ENCODE assay signal across 10 cellular contexts in genomic region chr12:53427905-53428594, GRCh38. TPM values are rescaled to one million over a fixed set of nuclear protein-coding genes. Genes with fewer than 3 reads are reported as not detected.
A peak's percentile ranks its signal among the peaks of the same experiment; 100 is the strongest.
DNase-seq lines count a peak whose midpoint lies in the region; ATAC-seq, FAIRE-seq and TF ChIP-seq lines count a peak whose summit lies in the region.
"Had no signal": no experiment of that assay in that cellular context is flagged by ENCODE, and none has a peak within 500 bp of the region (broad histone marks: within the 10 kb centered on the region; RNA-seq: fewer than 3 reads in every experiment).

No MANE protein-coding gene starts in this region.

- in situ Hi-C loops in GM23248 (cut with MboI): no loop called here

- H3K27me3 ChIP-seq in GM23248 (replicated peaks; ENCODE audit: insufficient read depth): no peaks in the 10 kb centered on the region

- H3K9me3 ChIP-seq in GM23248 (ENCODE audit: low read depth): no peaks in the 10 kb centered on the region

- H2AFZ ChIP-seq in GM23248: no peak overlapping the region

- 54% methylated on average over 7 of the region's 7 CpGs for WGBS in GM23248 (ENCODE audit: low coverage in 1 of 2, low lambda C conversion rate in 2 of 2, missing lambda C conversion rate in 2 of 2), 2 experiments

- DNase-seq in GM23248: peak; percentile 98
- peak; percentile 95 for DNase-seq in RCC 7860 (ENCODE audit: low spot score)
- DNase-seq in epithelial cell of esophagus (ENCODE audit: low read depth): peak; percentile 99
- peak; percentile 23 to 44 (median 40) for DNase-seq in stimulated activated CD4-positive, alpha-beta T cell treated with anti-CD3 and anti-CD28 coated beads, Interleukin-12 subunit alpha, Interleukin-12 subunit beta, amount 100 ng/mL, for 48 hours (ENCODE audit: low read depth in 2 of 3, low spot score in 1 of 3)
- no peak for DNase-seq in GM20000 (ENCODE audit: low spot score)
- DNase-seq in cortex of kidney (lab: John Stamatoyannopoulos, UW): no peak
- DNase-seq: RPMI8226 had no signal

- H3K4me1 ChIP-seq in GM23248 (ENCODE audit: insufficient read depth): peaks cover 5% of the 10 kb centered on the region

- H4K20me1 ChIP-seq in GM23248 (ENCODE audit: insufficient read depth): no peaks in the 10 kb centered on the region

- peaks cover 6% of the 10 kb centered on the region for H3F3A ChIP-seq in GM23248 (ENCODE audit: insufficient read depth)

- no peak overlapping the region for H3K27ac ChIP-seq in GM23248

- H3K4me2 ChIP-seq in GM23248 (ENCODE audit: unreplicated experiment): no peak overlapping the region

- no peak for ATAC-seq in HG02870 (IDR thresholded peaks at IDR 0.05; ENCODE audit: unreplicated experiment)
- ATAC-seq in HG03045 (IDR thresholded peaks at IDR 0.05; ENCODE audit: unreplicated experiment): no peak

- no peaks in the 10 kb centered on the region for H3K36me3 ChIP-seq in GM23248 (ENCODE audit: low read depth)

- no peaks in the 10 kb centered on the region for H3K79me2 ChIP-seq in GM23248 (ENCODE audit: insufficient read depth)

- TF ChIP-seq CTCF in epithelial cell of esophagus (IDR thresholded peaks at IDR 0.05; ENCODE audit: insufficient read depth, low read depth, low read length, missing control alignments) (no peak), GM20000 (IDR thresholded peaks at IDR 0.05; ENCODE audit: extremely low read depth, missing control alignments) (no peak)

- no peak overlapping the region for H3K9ac ChIP-seq in GM23248

- H3K9me2 ChIP-seq in GM23248 (ENCODE audit: insufficient read depth): no peaks in the 10 kb centered on the region

- peak; percentile 92 for FAIRE-seq in RCC 7860 (lab: Jason Lieb, UNC)

- H3K4me3 ChIP-seq in GM23248 (no peak overlapping the region), epithelial cell of esophagus (ENCODE audit: low read length) (no peak overlapping the region)

RNA-seq across cellular contexts. Expression of gene AMHR2, which starts 4.4 kb away (rescaled TPM):
- not detected in 2 replicates for total RNA-seq in GM23248 (2014; rRNA removed; shearing (Covaris generic))
- not detected in 2 replicates for polyA plus RNA-seq in GM23248 (2016; fragmentation: Nextera tagmentation; extraction: Ambion mirVana)
- total RNA-seq: lung microvascular endothelial cell had no signal

RNA-seq across cellular contexts. Expression of gene PRR13, which starts 13.5 kb away (rescaled TPM):
- total RNA-seq in GM23248 (2014; rRNA removed; shearing (Covaris generic)): 35.3 and 42.4 TPM in 2 replicates
- 217 and 221 TPM in 2 replicates for polyA plus RNA-seq in GM23248 (2016; fragmentation: Nextera tagmentation; extraction: Ambion mirVana)

RNA-seq across cellular contexts. Expression of gene PCBP2, which starts 23.9 kb away (rescaled TPM):
- total RNA-seq in GM23248 (2014; rRNA removed; shearing (Covaris generic)): 143 TPM in 2 replicates
- 94.3 and 100 TPM in 2 replicates for polyA plus RNA-seq in GM23248 (2016; fragmentation: Nextera tagmentation; extraction: Ambion mirVana)

RNA-seq across cellular contexts. Expression of gene SP1, which starts 48.1 kb away (rescaled TPM):
- total RNA-seq in GM23248 (2014; rRNA removed; shearing (Covaris generic)): 30.3 and 37.8 TPM in 2 replicates
- 3.6 and 3.8 TPM in 2 replicates for polyA plus RNA-seq in GM23248 (2016; fragmentation: Nextera tagmentation; extraction: Ambion mirVana)

Comparison
In these comparisons a context has a peak if more than half of its experiments do, and no peak if none do; other contexts are left out.
1. DNase-seq: peak in GM23248 (single experiment), RCC 7860 (single experiment), epithelial cell of esophagus (single experiment) and stimulated activated CD4-positive, alpha-beta T cell treated with anti-CD3 and anti-CD28 coated beads, Interleukin-12 subunit alpha, Interleukin-12 subunit beta, amount 100 ng/mL, for 48 hours (3 of 3); none in GM20000 (single experiment) and cortex of kidney (single experiment).